ENCODE assay signal across 1 cellular context in the genomic region with DNA sequence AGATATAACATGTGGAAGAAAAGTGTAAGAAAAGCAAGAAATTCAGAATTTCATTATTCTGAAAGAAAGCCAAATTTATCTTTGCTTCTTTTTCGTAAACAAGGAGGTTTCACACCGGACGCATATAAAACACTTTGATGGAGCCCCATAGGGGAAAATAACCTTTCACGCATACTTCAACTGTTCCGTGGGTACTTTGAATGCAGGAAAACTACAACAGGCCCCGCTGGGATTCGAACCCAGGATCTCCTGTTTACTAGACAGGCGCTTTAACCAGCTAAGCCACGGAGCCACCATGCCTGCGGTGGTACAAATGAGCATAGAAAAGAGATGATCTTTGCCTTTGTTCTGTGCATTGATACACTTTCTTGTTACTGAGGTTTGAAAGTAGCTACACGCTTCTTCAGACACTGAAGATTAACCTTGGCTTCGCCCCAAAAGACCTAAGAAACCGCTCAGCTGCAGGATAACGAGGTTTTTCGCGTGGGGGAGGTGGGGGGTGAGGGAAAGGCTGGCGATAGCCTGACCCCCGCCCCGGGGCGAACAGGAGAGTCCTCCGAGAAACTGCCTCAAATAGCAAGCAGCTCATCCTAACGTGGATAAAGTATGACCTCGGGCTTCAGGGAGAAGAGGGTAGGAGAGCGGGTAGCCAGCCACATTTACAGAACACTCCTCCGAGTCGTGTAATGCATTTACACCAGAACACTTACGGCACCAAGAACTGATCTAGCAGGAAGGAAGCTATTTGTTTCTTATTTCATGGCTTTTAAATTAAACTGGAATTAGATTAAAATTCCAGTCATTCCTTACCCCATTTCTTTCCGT.
TF ChIP-seq lines count a peak whose summit lies in the region.

No MANE protein-coding gene starts in this region.

TF ChIP-seq in HepG2, 621 proteins besides CTCF, POLR2A, EP300 and RAD21 (continued from another document and continues in another):
- TF ChIP-seq AHR (CRISPR knock-in tag; IDR thresholded peaks at IDR 0.05) (peak; percentile 57; the same call in 1 of the 2 replicates), ZNF879 (CRISPR knock-in tag; IDR thresholded peaks at IDR 0.05) (no peak), JDP2 (CRISPR knock-in tag; IDR thresholded peaks at IDR 0.05; ENCODE audit: borderline replicate concordance) (no peak), SMAD9 (CRISPR knock-in tag; IDR thresholded peaks at IDR 0.05) (peak; percentile 76; the same call in 1 of the 2 replicates), ZNF343 (CRISPR knock-in tag; IDR thresholded peaks at IDR 0.05) (no peak), ZMYM3 (CRISPR knock-in tag; IDR thresholded peaks at IDR 0.05) (peak; percentile 49; the same call in 1 of the 2 replicates), RFXANK (CRISPR knock-in tag; IDR thresholded peaks at IDR 0.05) (peak; percentile 96), ZNF225 (CRISPR knock-in tag; IDR thresholded peaks at IDR 0.05) (no peak; the same call in 1 of the 2 replicates), ZNF598 (CRISPR knock-in tag; IDR thresholded peaks at IDR 0.05; ENCODE audit: borderline replicate concordance) (peak; percentile 84; the same call in 1 of the 2 replicates), EEA1 (CRISPR knock-in tag; IDR thresholded peaks at IDR 0.05; ENCODE audit: borderline replicate concordance) (no peak), MTF1 (CRISPR knock-in tag; IDR thresholded peaks at IDR 0.05) (no peak), ESRRA (CRISPR knock-in tag; IDR thresholded peaks at IDR 0.05; ENCODE audit: low read depth) (no peak; the same call in 1 of the 2 replicates), SATB2 (CRISPR knock-in tag; IDR thresholded peaks at IDR 0.05) (no peak), ZNF619 (CRISPR knock-in tag; IDR thresholded peaks at IDR 0.05) (peak; percentile 86; the same call in 1 of the 2 replicates), ELF4 (CRISPR knock-in tag; IDR thresholded peaks at IDR 0.05; ENCODE audit: borderline replicate concordance) (no peak), ZNF317 (CRISPR knock-in tag; IDR thresholded peaks at IDR 0.05) (peak; percentile 84), CAMTA2 (CRISPR knock-in tag; IDR thresholded peaks at IDR 0.05; ENCODE audit: borderline replicate concordance) (no peak), PPARG (CRISPR knock-in tag; conservative IDR thresholded peaks at IDR 0.05) (peak; percentile 62), KDM4B (CRISPR knock-in tag; IDR thresholded peaks at IDR 0.05) (no peak), ZNF235 (CRISPR knock-in tag; IDR thresholded peaks at IDR 0.05; ENCODE audit: borderline replicate concordance) (no peak), ZNF629 (CRISPR knock-in tag; conservative IDR thresholded peaks at IDR 0.05) (0 out of 2 replicates have a peak, but pooled peaks have one; percentile 36), NKX3-1 (CRISPR knock-in tag; IDR thresholded peaks at IDR 0.05) (peak; percentile 65; the same call in 1 of the 2 replicates), ZNF703 (CRISPR knock-in tag; IDR thresholded peaks at IDR 0.05; ENCODE audit: borderline replicate concordance) (no peak)
- TF ChIP-seq, protein P1, sequence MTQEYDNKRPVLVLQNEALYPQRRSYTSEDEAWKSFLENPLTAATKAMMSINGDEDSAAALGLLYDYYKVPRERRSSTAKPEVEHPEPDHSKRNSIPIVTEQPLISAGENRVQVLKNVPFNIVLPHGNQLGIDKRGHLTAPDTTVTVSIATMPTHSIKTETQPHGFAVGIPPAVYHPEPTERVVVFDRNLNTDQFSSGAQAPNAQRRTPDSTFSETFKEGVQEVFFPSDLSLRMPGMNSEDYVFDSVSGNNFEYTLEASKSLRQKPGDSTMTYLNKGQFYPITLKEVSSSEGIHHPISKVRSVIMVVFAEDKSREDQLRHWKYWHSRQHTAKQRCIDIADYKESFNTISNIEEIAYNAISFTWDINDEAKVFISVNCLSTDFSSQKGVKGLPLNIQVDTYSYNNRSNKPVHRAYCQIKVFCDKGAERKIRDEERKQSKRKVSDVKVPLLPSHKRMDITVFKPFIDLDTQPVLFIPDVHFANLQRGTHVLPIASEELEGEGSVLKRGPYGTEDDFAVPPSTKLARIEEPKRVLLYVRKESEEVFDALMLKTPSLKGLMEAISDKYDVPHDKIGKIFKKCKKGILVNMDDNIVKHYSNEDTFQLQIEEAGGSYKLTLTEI (CRISPR knock-in tag; conservative IDR thresholded peaks at IDR 0.05), result no peak
- TF ChIP-seq, protein P2, sequence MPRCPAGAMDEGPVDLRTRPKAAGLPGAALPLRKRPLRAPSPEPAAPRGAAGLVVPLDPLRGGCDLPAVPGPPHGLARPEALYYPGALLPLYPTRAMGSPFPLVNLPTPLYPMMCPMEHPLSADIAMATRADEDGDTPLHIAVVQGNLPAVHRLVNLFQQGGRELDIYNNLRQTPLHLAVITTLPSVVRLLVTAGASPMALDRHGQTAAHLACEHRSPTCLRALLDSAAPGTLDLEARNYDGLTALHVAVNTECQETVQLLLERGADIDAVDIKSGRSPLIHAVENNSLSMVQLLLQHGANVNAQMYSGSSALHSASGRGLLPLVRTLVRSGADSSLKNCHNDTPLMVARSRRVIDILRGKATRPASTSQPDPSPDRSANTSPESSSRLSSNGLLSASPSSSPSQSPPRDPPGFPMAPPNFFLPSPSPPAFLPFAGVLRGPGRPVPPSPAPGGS (CRISPR knock-in tag; IDR thresholded peaks at IDR 0.05), result 0 out of 2 replicates have a peak, but pooled peaks have one; percentile 67
- TF ChIP-seq, protein P3, sequence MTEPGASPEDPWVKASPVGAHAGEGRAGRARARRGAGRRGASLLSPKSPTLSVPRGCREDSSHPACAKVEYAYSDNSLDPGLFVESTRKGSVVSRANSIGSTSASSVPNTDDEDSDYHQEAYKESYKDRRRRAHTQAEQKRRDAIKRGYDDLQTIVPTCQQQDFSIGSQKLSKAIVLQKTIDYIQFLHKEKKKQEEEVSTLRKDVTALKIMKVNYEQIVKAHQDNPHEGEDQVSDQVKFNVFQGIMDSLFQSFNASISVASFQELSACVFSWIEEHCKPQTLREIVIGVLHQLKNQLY (CRISPR knock-in tag; IDR thresholded peaks at IDR 0.05), result 0 out of 2 replicates have a peak, but pooled peaks have one; percentile 48
- TF ChIP-seq, protein P4, sequence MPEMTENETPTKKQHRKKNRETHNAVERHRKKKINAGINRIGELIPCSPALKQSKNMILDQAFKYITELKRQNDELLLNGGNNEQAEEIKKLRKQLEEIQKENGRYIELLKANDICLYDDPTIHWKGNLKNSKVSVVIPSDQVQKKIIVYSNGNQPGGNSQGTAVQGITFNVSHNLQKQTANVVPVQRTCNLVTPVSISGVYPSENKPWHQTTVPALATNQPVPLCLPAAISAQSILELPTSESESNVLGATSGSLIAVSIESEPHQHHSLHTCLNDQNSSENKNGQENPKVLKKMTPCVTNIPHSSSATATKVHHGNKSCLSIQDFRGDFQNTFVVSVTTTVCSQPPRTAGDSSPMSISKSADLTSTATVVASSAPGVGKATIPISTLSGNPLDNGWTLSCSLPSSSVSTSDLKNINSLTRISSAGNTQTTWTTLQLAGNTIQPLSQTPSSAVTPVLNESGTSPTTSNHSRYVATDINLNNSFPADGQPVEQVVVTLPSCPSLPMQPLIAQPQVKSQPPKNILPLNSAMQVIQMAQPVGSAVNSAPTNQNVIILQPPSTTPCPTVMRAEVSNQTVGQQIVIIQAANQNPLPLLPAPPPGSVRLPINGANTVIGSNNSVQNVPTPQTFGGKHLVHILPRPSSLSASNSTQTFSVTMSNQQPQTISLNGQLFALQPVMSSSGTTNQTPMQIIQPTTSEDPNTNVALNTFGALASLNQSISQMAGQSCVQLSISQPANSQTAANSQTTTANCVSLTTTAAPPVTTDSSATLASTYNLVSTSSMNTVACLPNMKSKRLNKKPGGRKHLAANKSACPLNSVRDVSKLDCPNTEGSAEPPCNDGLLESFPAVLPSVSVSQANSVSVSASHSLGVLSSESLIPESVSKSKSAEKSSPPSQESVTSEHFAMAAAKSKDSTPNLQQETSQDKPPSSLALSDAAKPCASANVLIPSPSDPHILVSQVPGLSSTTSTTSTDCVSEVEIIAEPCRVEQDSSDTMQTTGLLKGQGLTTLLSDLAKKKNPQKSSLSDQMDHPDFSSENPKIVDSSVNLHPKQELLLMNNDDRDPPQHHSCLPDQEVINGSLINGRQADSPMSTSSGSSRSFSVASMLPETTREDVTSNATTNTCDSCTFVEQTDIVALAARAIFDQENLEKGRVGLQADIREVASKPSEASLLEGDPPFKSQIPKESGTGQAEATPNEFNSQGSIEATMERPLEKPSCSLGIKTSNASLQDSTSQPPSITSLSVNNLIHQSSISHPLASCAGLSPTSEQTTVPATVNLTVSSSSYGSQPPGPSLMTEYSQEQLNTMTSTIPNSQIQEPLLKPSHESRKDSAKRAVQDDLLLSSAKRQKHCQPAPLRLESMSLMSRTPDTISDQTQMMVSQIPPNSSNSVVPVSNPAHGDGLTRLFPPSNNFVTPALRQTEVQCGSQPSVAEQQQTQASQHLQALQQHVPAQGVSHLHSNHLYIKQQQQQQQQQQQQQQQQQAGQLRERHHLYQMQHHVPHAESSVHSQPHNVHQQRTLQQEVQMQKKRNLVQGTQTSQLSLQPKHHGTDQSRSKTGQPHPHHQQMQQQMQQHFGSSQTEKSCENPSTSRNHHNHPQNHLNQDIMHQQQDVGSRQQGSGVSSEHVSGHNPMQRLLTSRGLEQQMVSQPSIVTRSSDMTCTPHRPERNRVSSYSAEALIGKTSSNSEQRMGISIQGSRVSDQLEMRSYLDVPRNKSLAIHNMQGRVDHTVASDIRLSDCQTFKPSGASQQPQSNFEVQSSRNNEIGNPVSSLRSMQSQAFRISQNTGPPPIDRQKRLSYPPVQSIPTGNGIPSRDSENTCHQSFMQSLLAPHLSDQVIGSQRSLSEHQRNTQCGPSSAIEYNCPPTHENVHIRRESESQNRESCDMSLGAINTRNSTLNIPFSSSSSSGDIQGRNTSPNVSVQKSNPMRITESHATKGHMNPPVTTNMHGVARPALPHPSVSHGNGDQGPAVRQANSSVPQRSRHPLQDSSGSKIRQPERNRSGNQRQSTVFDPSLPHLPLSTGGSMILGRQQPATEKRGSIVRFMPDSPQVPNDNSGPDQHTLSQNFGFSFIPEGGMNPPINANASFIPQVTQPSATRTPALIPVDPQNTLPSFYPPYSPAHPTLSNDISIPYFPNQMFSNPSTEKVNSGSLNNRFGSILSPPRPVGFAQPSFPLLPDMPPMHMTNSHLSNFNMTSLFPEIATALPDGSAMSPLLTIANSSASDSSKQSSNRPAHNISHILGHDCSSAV (CRISPR knock-in tag; IDR thresholded peaks at IDR 0.05; ENCODE audit: borderline replicate concordance), result no peak
- TF ChIP-seq, protein P5, sequence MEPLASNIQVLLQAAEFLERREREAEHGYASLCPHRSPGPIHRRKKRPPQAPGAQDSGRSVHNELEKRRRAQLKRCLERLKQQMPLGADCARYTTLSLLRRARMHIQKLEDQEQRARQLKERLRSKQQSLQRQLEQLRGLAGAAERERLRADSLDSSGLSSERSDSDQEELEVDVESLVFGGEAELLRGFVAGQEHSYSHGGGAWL (CRISPR knock-in tag; IDR thresholded peaks at IDR 0.05), result no peak; the same call in 1 of the 2 replicates
- TF ChIP-seq, protein P6, sequence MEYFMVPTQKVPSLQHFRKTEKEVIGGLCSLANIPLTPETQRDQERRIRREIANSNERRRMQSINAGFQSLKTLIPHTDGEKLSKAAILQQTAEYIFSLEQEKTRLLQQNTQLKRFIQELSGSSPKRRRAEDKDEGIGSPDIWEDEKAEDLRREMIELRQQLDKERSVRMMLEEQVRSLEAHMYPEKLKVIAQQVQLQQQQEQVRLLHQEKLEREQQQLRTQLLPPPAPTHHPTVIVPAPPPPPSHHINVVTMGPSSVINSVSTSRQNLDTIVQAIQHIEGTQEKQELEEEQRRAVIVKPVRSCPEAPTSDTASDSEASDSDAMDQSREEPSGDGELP (IDR thresholded peaks at IDR 0.05; ENCODE audit: borderline replicate concordance, low read depth), result peak; percentile 55; the same call in 1 of the 2 replicates
- TF ChIP-seq, protein P7, sequence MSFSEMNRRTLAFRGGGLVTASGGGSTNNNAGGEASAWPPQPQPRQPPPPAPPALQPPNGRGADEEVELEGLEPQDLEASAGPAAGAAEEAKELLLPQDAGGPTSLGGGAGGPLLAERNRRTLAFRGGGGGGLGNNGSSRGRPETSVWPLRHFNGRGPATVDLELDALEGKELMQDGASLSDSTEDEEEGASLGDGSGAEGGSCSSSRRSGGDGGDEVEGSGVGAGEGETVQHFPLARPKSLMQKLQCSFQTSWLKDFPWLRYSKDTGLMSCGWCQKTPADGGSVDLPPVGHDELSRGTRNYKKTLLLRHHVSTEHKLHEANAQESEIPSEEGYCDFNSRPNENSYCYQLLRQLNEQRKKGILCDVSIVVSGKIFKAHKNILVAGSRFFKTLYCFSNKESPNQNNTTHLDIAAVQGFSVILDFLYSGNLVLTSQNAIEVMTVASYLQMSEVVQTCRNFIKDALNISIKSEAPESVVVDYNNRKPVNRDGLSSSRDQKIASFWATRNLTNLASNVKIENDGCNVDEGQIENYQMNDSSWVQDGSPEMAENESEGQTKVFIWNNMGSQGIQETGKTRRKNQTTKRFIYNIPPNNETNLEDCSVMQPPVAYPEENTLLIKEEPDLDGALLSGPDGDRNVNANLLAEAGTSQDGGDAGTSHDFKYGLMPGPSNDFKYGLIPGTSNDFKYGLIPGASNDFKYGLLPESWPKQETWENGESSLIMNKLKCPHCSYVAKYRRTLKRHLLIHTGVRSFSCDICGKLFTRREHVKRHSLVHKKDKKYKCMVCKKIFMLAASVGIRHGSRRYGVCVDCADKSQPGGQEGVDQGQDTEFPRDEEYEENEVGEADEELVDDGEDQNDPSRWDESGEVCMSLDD (CRISPR knock-in tag; IDR thresholded peaks at IDR 0.05; ENCODE audit: borderline replicate concordance), result no peak
- TF ChIP-seq, protein P8, sequence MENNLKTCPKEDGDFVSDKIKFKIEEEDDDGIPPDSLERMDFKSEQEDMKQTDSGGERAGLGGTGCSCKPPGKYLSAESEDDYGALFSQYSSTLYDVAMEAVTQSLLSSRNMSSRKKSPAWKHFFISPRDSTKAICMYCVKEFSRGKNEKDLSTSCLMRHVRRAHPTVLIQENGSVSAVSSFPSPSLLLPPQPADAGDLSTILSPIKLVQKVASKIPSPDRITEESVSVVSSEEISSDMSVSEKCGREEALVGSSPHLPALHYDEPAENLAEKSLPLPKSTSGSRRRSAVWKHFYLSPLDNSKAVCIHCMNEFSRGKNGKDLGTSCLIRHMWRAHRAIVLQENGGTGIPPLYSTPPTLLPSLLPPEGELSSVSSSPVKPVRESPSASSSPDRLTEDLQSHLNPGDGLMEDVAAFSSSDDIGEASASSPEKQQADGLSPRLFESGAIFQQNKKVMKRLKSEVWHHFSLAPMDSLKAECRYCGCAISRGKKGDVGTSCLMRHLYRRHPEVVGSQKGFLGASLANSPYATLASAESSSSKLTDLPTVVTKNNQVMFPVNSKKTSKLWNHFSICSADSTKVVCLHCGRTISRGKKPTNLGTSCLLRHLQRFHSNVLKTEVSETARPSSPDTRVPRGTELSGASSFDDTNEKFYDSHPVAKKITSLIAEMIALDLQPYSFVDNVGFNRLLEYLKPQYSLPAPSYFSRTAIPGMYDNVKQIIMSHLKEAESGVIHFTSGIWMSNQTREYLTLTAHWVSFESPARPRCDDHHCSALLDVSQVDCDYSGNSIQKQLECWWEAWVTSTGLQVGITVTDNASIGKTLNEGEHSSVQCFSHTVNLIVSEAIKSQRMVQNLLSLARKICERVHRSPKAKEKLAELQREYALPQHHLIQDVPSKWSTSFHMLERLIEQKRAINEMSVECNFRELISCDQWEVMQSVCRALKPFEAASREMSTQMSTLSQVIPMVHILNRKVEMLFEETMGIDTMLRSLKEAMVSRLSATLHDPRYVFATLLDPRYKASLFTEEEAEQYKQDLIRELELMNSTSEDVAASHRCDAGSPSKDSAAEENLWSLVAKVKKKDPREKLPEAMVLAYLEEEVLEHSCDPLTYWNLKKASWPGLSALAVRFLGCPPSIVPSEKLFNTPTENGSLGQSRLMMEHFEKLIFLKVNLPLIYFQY (CRISPR knock-in tag; IDR thresholded peaks at IDR 0.05; ENCODE audit: borderline replicate concordance), result no peak
- TF ChIP-seq, protein P9, sequence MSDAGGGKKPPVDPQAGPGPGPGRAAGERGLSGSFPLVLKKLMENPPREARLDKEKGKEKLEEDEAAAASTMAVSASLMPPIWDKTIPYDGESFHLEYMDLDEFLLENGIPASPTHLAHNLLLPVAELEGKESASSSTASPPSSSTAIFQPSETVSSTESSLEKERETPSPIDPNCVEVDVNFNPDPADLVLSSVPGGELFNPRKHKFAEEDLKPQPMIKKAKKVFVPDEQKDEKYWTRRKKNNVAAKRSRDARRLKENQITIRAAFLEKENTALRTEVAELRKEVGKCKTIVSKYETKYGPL (CRISPR knock-in tag; IDR thresholded peaks at IDR 0.05), result no peak
